Comparison of ENCODE assay signal across 1 cellular context in genomic region chr17:61389670-61390478, GRCh38.
A peak's percentile ranks its signal among the peaks of the same experiment; 100 is the strongest.
TF ChIP-seq lines count a peak whose summit lies in the region.

No MANE protein-coding gene starts in this region.

TF ChIP-seq in HepG2, 621 proteins besides CTCF, POLR2A, EP300 and RAD21 (continued from another document and continues in another):
- TF ChIP-seq, protein P1, sequence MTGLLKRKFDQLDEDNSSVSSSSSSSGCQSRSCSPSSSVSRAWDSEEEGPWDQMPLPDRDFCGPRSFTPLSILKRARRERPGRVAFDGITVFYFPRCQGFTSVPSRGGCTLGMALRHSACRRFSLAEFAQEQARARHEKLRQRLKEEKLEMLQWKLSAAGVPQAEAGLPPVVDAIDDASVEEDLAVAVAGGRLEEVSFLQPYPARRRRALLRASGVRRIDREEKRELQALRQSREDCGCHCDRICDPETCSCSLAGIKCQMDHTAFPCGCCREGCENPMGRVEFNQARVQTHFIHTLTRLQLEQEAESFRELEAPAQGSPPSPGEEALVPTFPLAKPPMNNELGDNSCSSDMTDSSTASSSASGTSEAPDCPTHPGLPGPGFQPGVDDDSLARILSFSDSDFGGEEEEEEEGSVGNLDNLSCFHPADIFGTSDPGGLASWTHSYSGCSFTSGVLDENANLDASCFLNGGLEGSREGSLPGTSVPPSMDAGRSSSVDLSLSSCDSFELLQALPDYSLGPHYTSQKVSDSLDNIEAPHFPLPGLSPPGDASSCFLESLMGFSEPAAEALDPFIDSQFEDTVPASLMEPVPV (CRISPR knock-in tag; IDR thresholded peaks at IDR 0.05), result peak; percentile 40; the same call in 1 of the 2 replicates
- TF ChIP-seq, protein P2, sequence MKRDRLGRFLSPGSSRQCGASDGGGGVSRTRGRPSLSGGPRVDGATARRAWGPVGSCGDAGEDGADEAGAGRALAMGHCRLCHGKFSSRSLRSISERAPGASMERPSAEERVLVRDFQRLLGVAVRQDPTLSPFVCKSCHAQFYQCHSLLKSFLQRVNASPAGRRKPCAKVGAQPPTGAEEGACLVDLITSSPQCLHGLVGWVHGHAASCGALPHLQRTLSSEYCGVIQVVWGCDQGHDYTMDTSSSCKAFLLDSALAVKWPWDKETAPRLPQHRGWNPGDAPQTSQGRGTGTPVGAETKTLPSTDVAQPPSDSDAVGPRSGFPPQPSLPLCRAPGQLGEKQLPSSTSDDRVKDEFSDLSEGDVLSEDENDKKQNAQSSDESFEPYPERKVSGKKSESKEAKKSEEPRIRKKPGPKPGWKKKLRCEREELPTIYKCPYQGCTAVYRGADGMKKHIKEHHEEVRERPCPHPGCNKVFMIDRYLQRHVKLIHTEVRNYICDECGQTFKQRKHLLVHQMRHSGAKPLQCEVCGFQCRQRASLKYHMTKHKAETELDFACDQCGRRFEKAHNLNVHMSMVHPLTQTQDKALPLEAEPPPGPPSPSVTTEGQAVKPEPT (CRISPR knock-in tag; IDR thresholded peaks at IDR 0.05; ENCODE audit: low read depth), result no peak
- TF ChIP-seq NPAS2 (CRISPR knock-in tag; IDR thresholded peaks at IDR 0.05; ENCODE audit: borderline replicate concordance) (no peak), BRD4 (CRISPR knock-in tag; IDR thresholded peaks at IDR 0.05) (0 out of 2 replicates have a peak, but pooled peaks have one; percentile 43), CREB1 (IDR thresholded peaks at IDR 0.05) (no peak), CREB1 (CRISPR knock-in tag; IDR thresholded peaks at IDR 0.05) (no peak), CAMTA2 (CRISPR knock-in tag; IDR thresholded peaks at IDR 0.05; ENCODE audit: borderline replicate concordance) (peak; percentile 75; the same call in 1 of the 2 replicates), MAF1 (CRISPR knock-in tag; IDR thresholded peaks at IDR 0.05; ENCODE audit: borderline replicate concordance) (no peak), ZNF101 (CRISPR knock-in tag; IDR thresholded peaks at IDR 0.05; ENCODE audit: borderline replicate concordance, low read depth) (no peak), TFDP1 (CRISPR knock-in tag; IDR thresholded peaks at IDR 0.05; ENCODE audit: borderline replicate concordance) (peak; percentile 59; the same call in 1 of the 2 replicates), THAP7 (CRISPR knock-in tag; IDR thresholded peaks at IDR 0.05) (0 out of 2 replicates have a peak, but pooled peaks have one; percentile 79), MTF1 (CRISPR knock-in tag; IDR thresholded peaks at IDR 0.05) (0 out of 2 replicates have a peak, but pooled peaks have one; percentile 45), HBP1 (CRISPR knock-in tag; IDR thresholded peaks at IDR 0.05; ENCODE audit: low read depth) (peak; percentile 74; the same call in 1 of the 2 replicates), FOXJ3 (CRISPR knock-in tag; IDR thresholded peaks at IDR 0.05; ENCODE audit: borderline replicate concordance) (no peak), ZBTB20 (CRISPR knock-in tag; IDR thresholded peaks at IDR 0.05; ENCODE audit: borderline replicate concordance, low read depth) (peak; percentile 25; the same call in 1 of the 2 replicates), ZC3H13 (CRISPR knock-in tag; IDR thresholded peaks at IDR 0.05) (0 out of 2 replicates have a peak, but pooled peaks have one; percentile 14), EEA1 (CRISPR knock-in tag; IDR thresholded peaks at IDR 0.05; ENCODE audit: borderline replicate concordance) (no peak), STAG1 (CRISPR knock-in tag; IDR thresholded peaks at IDR 0.05) (peak; percentile 93), ZMYM4 (CRISPR knock-in tag; IDR thresholded peaks at IDR 0.05) (0 out of 2 replicates have a peak, but pooled peaks have one; percentile 54), HOXA3 (CRISPR knock-in tag; IDR thresholded peaks at IDR 0.05) (peak; percentile 71), DMTF1 (CRISPR knock-in tag; IDR thresholded peaks at IDR 0.05) (peak; percentile 71; the same call in 1 of the 2 replicates), GPN1 (CRISPR knock-in tag; IDR thresholded peaks at IDR 0.05; ENCODE audit: borderline replicate concordance) (no peak), ZNF556 (CRISPR knock-in tag; IDR thresholded peaks at IDR 0.05; ENCODE audit: borderline replicate concordance) (peak; percentile 33; the same call in 1 of the 2 replicates), ATRX (CRISPR knock-in tag; IDR thresholded peaks at IDR 0.05; ENCODE audit: borderline replicate concordance) (no peak), PPARG (CRISPR knock-in tag; conservative IDR thresholded peaks at IDR 0.05) (peak; percentile 65; the same call in 1 of the 2 replicates), TP53 (CRISPR knock-in tag; conservative IDR thresholded peaks at IDR 0.05) (0 out of 2 replicates have a peak, but pooled peaks have one; percentile 22), ZNF589 (CRISPR knock-in tag; conservative IDR thresholded peaks at IDR 0.05) (no peak), MAFK (conservative IDR thresholded peaks at IDR 0.05 in 1 of 2, IDR thresholded peaks at IDR 0.05 in 1 of 2; ENCODE audit: low read length in 2 of 2) (no peak), ZNF75D (CRISPR knock-in tag; IDR thresholded peaks at IDR 0.05; ENCODE audit: borderline replicate concordance) (no peak), IRF1 (CRISPR knock-in tag; IDR thresholded peaks at IDR 0.05; ENCODE audit: low read depth) (0 out of 2 replicates have a peak, but pooled peaks have one; percentile 39), CHCHD3 (CRISPR knock-in tag; IDR thresholded peaks at IDR 0.05) (no peak), NONO (IDR thresholded peaks at IDR 0.05) (no peak), NONO (CRISPR knock-in tag; conservative IDR thresholded peaks at IDR 0.05) (peak; percentile 49)
- TF ChIP-seq, protein P3, sequence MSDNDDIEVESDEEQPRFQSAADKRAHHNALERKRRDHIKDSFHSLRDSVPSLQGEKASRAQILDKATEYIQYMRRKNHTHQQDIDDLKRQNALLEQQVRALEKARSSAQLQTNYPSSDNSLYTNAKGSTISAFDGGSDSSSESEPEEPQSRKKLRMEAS (IDR thresholded peaks at IDR 0.05), result peak; percentile 40; the same call in 1 of the 2 replicates
- TF ChIP-seq, protein P4, sequence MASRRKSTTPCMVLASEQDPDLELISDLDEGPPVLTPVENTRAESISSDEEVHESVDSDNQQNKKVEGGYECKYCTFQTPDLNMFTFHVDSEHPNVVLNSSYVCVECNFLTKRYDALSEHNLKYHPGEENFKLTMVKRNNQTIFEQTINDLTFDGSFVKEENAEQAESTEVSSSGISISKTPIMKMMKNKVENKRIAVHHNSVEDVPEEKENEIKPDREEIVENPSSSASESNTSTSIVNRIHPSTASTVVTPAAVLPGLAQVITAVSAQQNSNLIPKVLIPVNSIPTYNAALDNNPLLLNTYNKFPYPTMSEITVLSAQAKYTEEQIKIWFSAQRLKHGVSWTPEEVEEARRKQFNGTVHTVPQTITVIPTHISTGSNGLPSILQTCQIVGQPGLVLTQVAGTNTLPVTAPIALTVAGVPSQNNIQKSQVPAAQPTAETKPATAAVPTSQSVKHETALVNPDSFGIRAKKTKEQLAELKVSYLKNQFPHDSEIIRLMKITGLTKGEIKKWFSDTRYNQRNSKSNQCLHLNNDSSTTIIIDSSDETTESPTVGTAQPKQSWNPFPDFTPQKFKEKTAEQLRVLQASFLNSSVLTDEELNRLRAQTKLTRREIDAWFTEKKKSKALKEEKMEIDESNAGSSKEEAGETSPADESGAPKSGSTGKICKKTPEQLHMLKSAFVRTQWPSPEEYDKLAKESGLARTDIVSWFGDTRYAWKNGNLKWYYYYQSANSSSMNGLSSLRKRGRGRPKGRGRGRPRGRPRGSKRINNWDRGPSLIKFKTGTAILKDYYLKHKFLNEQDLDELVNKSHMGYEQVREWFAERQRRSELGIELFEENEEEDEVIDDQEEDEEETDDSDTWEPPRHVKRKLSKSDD (CRISPR knock-in tag; IDR thresholded peaks at IDR 0.05; ENCODE audit: low read depth), result no peak
- TF ChIP-seq, protein P5, sequence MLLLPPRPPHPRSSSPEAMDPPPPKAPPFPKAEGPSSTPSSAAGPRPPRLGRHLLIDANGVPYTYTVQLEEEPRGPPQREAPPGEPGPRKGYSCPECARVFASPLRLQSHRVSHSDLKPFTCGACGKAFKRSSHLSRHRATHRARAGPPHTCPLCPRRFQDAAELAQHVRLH (CRISPR knock-in tag; IDR thresholded peaks at IDR 0.05; ENCODE audit: borderline replicate concordance, low read depth), result 0 out of 2 replicates have a peak, but pooled peaks have one; percentile 57
- TF ChIP-seq, protein P6, sequence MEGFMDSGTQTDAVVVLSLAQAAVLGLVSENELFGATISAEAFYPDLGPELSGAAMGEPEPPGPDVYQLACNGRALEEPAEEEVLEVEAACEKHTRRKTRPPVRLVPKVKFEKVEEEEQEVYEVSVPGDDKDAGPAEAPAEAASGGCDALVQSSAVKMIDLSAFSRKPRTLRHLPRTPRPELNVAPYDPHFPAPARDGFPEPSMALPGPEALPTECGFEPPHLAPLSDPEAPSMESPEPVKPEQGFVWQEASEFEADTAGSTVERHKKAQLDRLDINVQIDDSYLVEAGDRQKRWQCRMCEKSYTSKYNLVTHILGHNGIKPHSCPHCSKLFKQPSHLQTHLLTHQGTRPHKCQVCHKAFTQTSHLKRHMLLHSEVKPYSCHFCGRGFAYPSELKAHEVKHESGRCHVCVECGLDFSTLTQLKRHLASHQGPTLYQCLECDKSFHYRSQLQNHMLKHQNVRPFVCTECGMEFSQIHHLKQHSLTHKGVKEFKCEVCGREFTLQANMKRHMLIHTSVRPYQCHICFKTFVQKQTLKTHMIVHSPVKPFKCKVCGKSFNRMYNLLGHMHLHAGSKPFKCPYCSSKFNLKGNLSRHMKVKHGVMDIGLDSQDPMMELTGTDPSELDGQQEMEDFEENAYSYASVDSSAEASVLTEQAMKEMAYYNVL (CRISPR knock-in tag; IDR thresholded peaks at IDR 0.05; ENCODE audit: borderline replicate concordance), result 0 out of 2 replicates have a peak, but pooled peaks have one; percentile 53
- TF ChIP-seq, protein P7, sequence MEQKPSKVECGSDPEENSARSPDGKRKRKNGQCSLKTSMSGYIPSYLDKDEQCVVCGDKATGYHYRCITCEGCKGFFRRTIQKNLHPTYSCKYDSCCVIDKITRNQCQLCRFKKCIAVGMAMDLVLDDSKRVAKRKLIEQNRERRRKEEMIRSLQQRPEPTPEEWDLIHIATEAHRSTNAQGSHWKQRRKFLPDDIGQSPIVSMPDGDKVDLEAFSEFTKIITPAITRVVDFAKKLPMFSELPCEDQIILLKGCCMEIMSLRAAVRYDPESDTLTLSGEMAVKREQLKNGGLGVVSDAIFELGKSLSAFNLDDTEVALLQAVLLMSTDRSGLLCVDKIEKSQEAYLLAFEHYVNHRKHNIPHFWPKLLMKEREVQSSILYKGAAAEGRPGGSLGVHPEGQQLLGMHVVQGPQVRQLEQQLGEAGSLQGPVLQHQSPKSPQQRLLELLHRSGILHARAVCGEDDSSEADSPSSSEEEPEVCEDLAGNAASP (CRISPR knock-in tag; IDR thresholded peaks at IDR 0.05; ENCODE audit: borderline replicate concordance), result peak; percentile 50; the same call in 1 of the 2 replicates
